In genomic region chr14:68292467-68293334, GRCh38 we compare ENCODE assay signal across 13 cellular contexts.
A peak's percentile ranks its signal among the peaks of the same experiment; 100 is the strongest.
DNase-seq lines count a peak whose midpoint lies in the region; ATAC-seq, FAIRE-seq and TF ChIP-seq lines count a peak whose summit lies in the region.
"Had no signal": no experiment of that assay in that cellular context is flagged by ENCODE, and none has a peak within 500 bp of the region (broad histone marks: within the 10 kb centered on the region; RNA-seq: fewer than 3 reads in every experiment).

No MANE protein-coding gene starts in this region.

- peak overlapping the region; percentile 24; the same call in 1 of the 2 replicates for H3K9ac ChIP-seq in GM12878 (ENCODE audit: control insufficient read depth, insufficient read depth, low read length)

- intact Hi-C loops in GM12878 (cut with micrococcal nuclease; ENCODE audit: unreplicated experiment): no loop called here

- peak overlapping the region in 1 of 2 experiments; percentile 19; a peak in 2 of 6 replicates for H3K27ac ChIP-seq in A549
- H3K27ac ChIP-seq in GM12878 (ENCODE audit: control insufficient read depth, insufficient read depth): peak overlapping the region; percentile 76
- H3K27ac ChIP-seq: neutrophil had no signal

- H3K27ac Mint-ChIP-seq in IgD-negative memory B cell (peak overlapping the region; percentile 78 to 99 (median 93)), naive B cell (peak overlapping the region; percentile 77 to 99 (median 96))

- SMC1A ChIA-PET in GM12878 (lab: Charles Lee; ENCODE audit: uncharacterized antibody, unreplicated experiment): interaction anchor here (0.7 to 14.2 kb wide), 22 partner anchors 7 to 112 kb away, joined by 3 to 321 read pairs (median 5); no protein-coding TSS in a partner anchor

- no peak for TF ChIP-seq RAD21 in A549 (conservative IDR thresholded peaks at IDR 0.05 in 1 of 2, IDR thresholded peaks at IDR 0.05 in 1 of 2)
- no peak for TF ChIP-seq RAD21 in GM12878 (IDR thresholded peaks at IDR 0.05; ENCODE audit: insufficient read depth, low read depth, low read length)

- no peak for TF ChIP-seq EP300 in A549 (IDR thresholded peaks at IDR 0.05)
- TF ChIP-seq EP300 in GM12878 (IDR thresholded peaks at IDR 0.05; ENCODE audit: borderline replicate concordance in 1 of 2, control insufficient read depth in 1 of 2, low read depth in 2 of 2, low read length in 2 of 2): no peak

- CTCF ChIA-PET in A549 (lab: Yijun Ruan, JAX) (interaction anchor here (0.9 kb wide), 1 partner anchor 53 kb away, joined by 3 read pairs; no protein-coding TSS in a partner anchor), GM12878 (lab: Yijun Ruan, JAX) (interaction anchor here (0.6 to 4.6 kb wide), 7 partner anchors 9 to 532 kb away, joined by 3 to 37 read pairs (median 3); no protein-coding TSS in a partner anchor)

- no peaks in the 10 kb centered on the region for H3K36me3 ChIP-seq in GM12878 (ENCODE audit: control insufficient read depth in 2 of 2, insufficient read depth in 2 of 2, low read length in 1 of 2)
- H3K36me3 ChIP-seq: neutrophil had no signal

- no peak for TF ChIP-seq CTCF in A549 (IDR thresholded peaks at IDR 0.05)
- no peak for TF ChIP-seq CTCF in GM12878 (IDR thresholded peaks at IDR 0.05 in 2 of 3, conservative IDR thresholded peaks at IDR 0.05 in 1 of 3; ENCODE audit: control insufficient read depth in 2 of 3, extremely low read depth in 1 of 3, insufficient read depth in 1 of 3, low read depth in 3 of 3, low read length in 3 of 3)

- no peaks in the 10 kb centered on the region for H4K20me1 ChIP-seq in GM12878 (ENCODE audit: control insufficient read depth, insufficient read depth)

- peaks cover 2% of the 10 kb centered on the region for H3K36me3 Mint-ChIP-seq in IgD-negative memory B cell
- no peaks in the 10 kb centered on the region for H3K36me3 Mint-ChIP-seq in naive B cell

- no peak overlapping the region for H3K4me3 ChIP-seq in A549
- H3K4me3 ChIP-seq in GM12878: no peak overlapping the region

- H3K4me1 Mint-ChIP-seq in IgD-negative memory B cell (peaks cover 31 to 51% (median 41%) of the 10 kb centered on the region in 3 donors), naive B cell (peaks cover 50 to 69% (median 68%) of the 10 kb centered on the region in 3 donors)

- in situ Hi-C loops in GM12878 (cut with MboI): no loop called here

- H3K9me3 Mint-ChIP-seq in IgD-negative memory B cell (no peaks in the 10 kb centered on the region), naive B cell (no peaks in the 10 kb centered on the region)

- H3K27me3 Mint-ChIP-seq in IgD-negative memory B cell (no peaks in the 10 kb centered on the region), naive B cell (no peaks in the 10 kb centered on the region)

- H3K4me1 ChIP-seq in A549 (no peaks in the 10 kb centered on the region), GM12878 (ENCODE audit: control insufficient read depth, insufficient read depth, low read length) (peaks cover 48% of the 10 kb centered on the region)

- FAIRE-seq in A549 (lab: Jason Lieb, UNC) (no peak), GM12878 (lab: Jason Lieb, UNC) (no peak)

- DNase-seq in A549 (ENCODE audit: low read depth in 1 of 2, low spot score in 1 of 2) (no peak), GM12878 (ENCODE audit: low read depth, low spot score) (no peak), naive B cell (no peak), NCI-H1105 (lab: John Stamatoyannopoulos, UW) (no peak), NCI-H748 (lab: John Stamatoyannopoulos, UW; ENCODE audit: unreplicated experiment) (no peak), putamen (ENCODE audit: low spot score) (no peak)
- DNase-seq: activated CD4-positive, CD25-positive, alpha-beta regulatory T cell treated with anti-CD3 and anti-CD28 coated beads, Interleukin-2, amount 50 U/mL, for 72 hours; amniotic stem cell; NCI-H1436 treated with DMSO at 0.1 percent for 48 hours had no signal

- H3K4me3 Mint-ChIP-seq in IgD-negative memory B cell (peak overlapping the region; percentile 38 to 87 (median 66)), naive B cell (peak overlapping the region; percentile 28 to 88 (median 70))

- H3K9me3 ChIP-seq in A549 (no peaks in the 10 kb centered on the region), GM12878 (replicated peaks; ENCODE audit: control insufficient read depth, insufficient read depth, low read length) (no peaks in the 10 kb centered on the region)
- H3K9me3 ChIP-seq: neutrophil had no signal

- H3K79me2 ChIP-seq in GM12878 (ENCODE audit: control insufficient read depth, insufficient read depth, low read length): no peaks in the 10 kb centered on the region

- no peaks in the 10 kb centered on the region for H3K27me3 ChIP-seq in GM12878 (replicated peaks in 1 of 2; ENCODE audit: control insufficient read depth in 2 of 2, insufficient read depth in 2 of 2, low read length in 1 of 2)
- H3K27me3 ChIP-seq: neutrophil had no signal

- 97% methylated on average over 7 of the region's 7 CpGs for WGBS in A549 (ENCODE audit: missing lambda C conversion rate)
- WGBS in GM12878 (ENCODE audit: insufficient coverage, insufficient replicate concordance, low lambda C conversion rate, missing lambda C conversion rate): 73% methylated on average over 7 of the region's 7 CpGs

- POLR2A ChIA-PET in A549 (lab: Yijun Ruan, JAX) (no interaction called here), GM12878 (lab: Charles Lee) (interaction anchor here (0.6 to 2.4 kb wide), 15 partner anchors 9 to 1099 kb away, joined by 3 to 15 read pairs (median 4); no protein-coding TSS in a partner anchor)

- RAD21 ChIA-PET in GM12878 (lab: Charles Lee; ENCODE audit: unreplicated experiment): interaction anchor here (0.7 to 5.1 kb wide), 19 partner anchors 9 to 125 kb away, joined by 3 to 59 read pairs (median 3); no protein-coding TSS in a partner anchor

- BruUV-seq in GM12878 (replicated peaks; lab: Mats Ljungman, UMichigan): no TSS peak

- H3K4me2 ChIP-seq in A549 (no peak overlapping the region), GM12878 (ENCODE audit: control insufficient read depth, insufficient read depth) (peak overlapping the region; percentile 65)

- H2AFZ ChIP-seq in GM12878 (ENCODE audit: control insufficient read depth, low read depth, low read length): no peak overlapping the region; the same call in 1 of the 2 replicates

- ATAC-seq in A549 (no peak), GM12878 (peak; percentile 43; the same call in 2 of the 3 replicates), naive B cell (ENCODE audit: low read depth in 2 of 2) (peak; percentile 55 to 65), GM19452 (IDR thresholded peaks at IDR 0.05; ENCODE audit: unreplicated experiment) (no peak)
- ATAC-seq: Panc1 had no signal

- TF ChIP-seq POLR2A in A549 (IDR thresholded peaks at IDR 0.05; ENCODE audit: low read length) (no peak), GM12878 (IDR thresholded peaks at IDR 0.05; ENCODE audit: low read depth, low read length) (no peak)

TF ChIP-seq in A549, 52 proteins besides CTCF, POLR2A, EP300 and RAD21:
- TF ChIP-seq MAFK (IDR thresholded peaks at IDR 0.05; ENCODE audit: partially characterized antibody) (peak; percentile 91), JUNB (IDR thresholded peaks at IDR 0.05) (no peak)
TF ChIP-seq in A549: peak in this region for 1.

TF ChIP-seq in GM12878, 131 proteins besides CTCF, POLR2A, EP300 and RAD21:
- no peak for TF ChIP-seq IRF4 (IDR thresholded peaks at IDR 0.05; ENCODE audit: low read depth, low read length)
- TF ChIP-seq NR2C2 (IDR thresholded peaks at IDR 0.05; ENCODE audit: borderline replicate concordance, control insufficient read depth, insufficient read length, low read depth): no peak
- TF ChIP-seq TCF3 (IDR thresholded peaks at IDR 0.05; ENCODE audit: borderline replicate concordance, insufficient read depth, low read depth, low read length): no peak
- no peak for TF ChIP-seq ZSCAN29 (IDR thresholded peaks at IDR 0.05)
- TF ChIP-seq NBN (IDR thresholded peaks at IDR 0.05): peak; percentile 42; the same call in 1 of the 2 replicates
- TF ChIP-seq HDAC6 (IDR thresholded peaks at IDR 0.05; ENCODE audit: unreplicated experiment): no peak
- TF ChIP-seq E2F8 (IDR thresholded peaks at IDR 0.05; ENCODE audit: low read depth, partially characterized antibody): no peak
- TF ChIP-seq POLR2AphosphoS5 (IDR thresholded peaks at IDR 0.05; ENCODE audit: low read length): no peak

Comparison
In these comparisons a context has a peak if more than half of its experiments do, and no peak if none do; other contexts are left out.
1. ATAC-seq: peak in GM12878 (single experiment) and naive B cell (2 of 2); none in A549 (0 of 2) and GM19452 (single experiment).